ENCODE assay signal across 8 cellular contexts in genomic region chr2:74199871-74200305, GRCh38. TPM values are rescaled to one million over a fixed set of nuclear protein-coding genes. Genes with fewer than 3 reads are reported as not detected.
DNase-seq lines count a peak whose midpoint lies in the region; ATAC-seq and TF ChIP-seq lines count a peak whose summit lies in the region.

No MANE protein-coding gene starts in this region.

- H3K56ac ChIP-seq in mesendoderm (ENCODE audit: low read length): peak overlapping the region; percentile 93

- no peaks in the 10 kb centered on the region for H3K9me3 Mint-ChIP-seq in CD4-positive, CD25-positive, alpha-beta regulatory T cell

- peak overlapping the region; percentile 93 to 98 (median 95) for H3K27ac Mint-ChIP-seq in CD4-positive, CD25-positive, alpha-beta regulatory T cell

- H3K23ac ChIP-seq in mesendoderm (ENCODE audit: low read length): no peak overlapping the region

- no peak for DNase-seq in CD4-positive, CD25-positive, alpha-beta regulatory T cell
- DNase-seq in astrocyte of the cerebellum (ENCODE audit: low read depth) (no peak), mesendoderm (no peak), body of pancreas (no peak), C1 segment of cervical spinal cord (lab: John Stamatoyannopoulos, UW) (no peak), middle frontal gyrus (ENCODE audit: extremely low spot score, low spot score) (no peak)

- peaks cover 52% of the 10 kb centered on the region for H4K20me1 ChIP-seq in Loucy (ENCODE audit: insufficient read depth, low read length, poor library complexity, severe bottlenecking)

- no peaks in the 10 kb centered on the region for H3K9me2 ChIP-seq in Loucy (replicated peaks; ENCODE audit: low read depth, low read length)

- H3K36me3 Mint-ChIP-seq in CD4-positive, CD25-positive, alpha-beta regulatory T cell: peaks cover 8% of the 10 kb centered on the region

- peaks cover 28 to 56% (median 43%) of the 10 kb centered on the region in 4 donors for H3K4me1 Mint-ChIP-seq in CD4-positive, CD25-positive, alpha-beta regulatory T cell

- no peak overlapping the region for H3K18ac ChIP-seq in mesendoderm (ENCODE audit: low read length)

- no peak overlapping the region for H2BK5ac ChIP-seq in mesendoderm (ENCODE audit: low read length)

- no peaks in the 10 kb centered on the region for H3F3A ChIP-seq in Loucy (ENCODE audit: low read depth)

- H4K5ac ChIP-seq in mesendoderm (ENCODE audit: low read length): no peak overlapping the region

- H3K4me3 ChIP-seq in CD4-positive, CD25-positive, alpha-beta regulatory T cell (ENCODE audit: low read depth, low read length): peak overlapping the region; percentile 93
- H3K4me3 ChIP-seq in Loucy (ENCODE audit: low read length, poor library complexity, severe bottlenecking): peak overlapping the region; percentile 90
- peak overlapping the region; percentile 81 for H3K4me3 ChIP-seq in astrocyte of the cerebellum (ENCODE audit: low read depth, low read length)
- peak overlapping the region; percentile 79 for H3K4me3 ChIP-seq in mesendoderm (ENCODE audit: low read length)
- no peak overlapping the region for H3K4me3 ChIP-seq in body of pancreas

- no peak overlapping the region for H3K4ac ChIP-seq in mesendoderm (ENCODE audit: low read depth, low read length)

- peak overlapping the region; percentile 99 for H3K9ac ChIP-seq in Loucy (ENCODE audit: low read depth, low read length, poor library complexity, severe bottlenecking)
- H3K9ac ChIP-seq in mesendoderm (ENCODE audit: low read length): peak overlapping the region; percentile 100

- no peak overlapping the region for H2BK15ac ChIP-seq in mesendoderm (replicated peaks; ENCODE audit: low read depth)

- no CpG with 5 or more reads among the region's 8 CpGs for WGBS in mesendoderm (ENCODE audit: extremely low coverage, insufficient coverage, low lambda C conversion rate)
- 13 to 15% methylated on average over 7 to 8 of the region's 8 CpGs for WGBS in body of pancreas, 2 donors

- no peak overlapping the region for H4K8ac ChIP-seq in mesendoderm (ENCODE audit: low read depth, low read length)

- H3K4me1 ChIP-seq in CD4-positive, CD25-positive, alpha-beta regulatory T cell (ENCODE audit: control insufficient read depth, insufficient read depth, low read length, poor library complexity, severe bottlenecking): peaks cover 25% of the 10 kb centered on the region
- peaks cover 55% of the 10 kb centered on the region for H3K4me1 ChIP-seq in Loucy (ENCODE audit: insufficient read depth, low read length, poor library complexity, severe bottlenecking)
- peaks cover 8% of the 10 kb centered on the region for H3K4me1 ChIP-seq in mesendoderm (ENCODE audit: control insufficient read depth, low read depth, low read length)
- peaks cover 33% of the 10 kb centered on the region for H3K4me1 ChIP-seq in body of pancreas

- ATAC-seq in CD4-positive, CD25-positive, alpha-beta regulatory T cell (ENCODE audit: low read depth in 2 of 2): no peak
- ATAC-seq in body of pancreas (no peak), GM19463 (IDR thresholded peaks at IDR 0.05; ENCODE audit: unreplicated experiment) (no peak)

- no peaks in the 10 kb centered on the region for H3K9me3 ChIP-seq in CD4-positive, CD25-positive, alpha-beta regulatory T cell (ENCODE audit: control insufficient read depth in 2 of 2, low read length in 2 of 2)
- H3K9me3 ChIP-seq in Loucy (ENCODE audit: insufficient read depth, low read depth, low read length) (no peaks in the 10 kb centered on the region), body of pancreas (no peaks in the 10 kb centered on the region)

- peak overlapping the region; percentile 94 for H3K4me2 ChIP-seq in Loucy (ENCODE audit: low read depth, low read length, poor library complexity, severe bottlenecking)
- H3K4me2 ChIP-seq in mesendoderm (ENCODE audit: low read length): peak overlapping the region; percentile 92

- peak overlapping the region; percentile 88 to 98 (median 97) for H3K4me3 Mint-ChIP-seq in CD4-positive, CD25-positive, alpha-beta regulatory T cell

- H3K27me3 ChIP-seq in CD4-positive, CD25-positive, alpha-beta regulatory T cell (ENCODE audit: control insufficient read depth, insufficient read depth, low read length): no peaks in the 10 kb centered on the region
- H3K27me3 ChIP-seq in Loucy (ENCODE audit: insufficient read depth, low read length, poor library complexity, severe bottlenecking) (no peaks in the 10 kb centered on the region), mesendoderm (ENCODE audit: insufficient read depth, low read length, poor library complexity) (no peaks in the 10 kb centered on the region), body of pancreas (no peaks in the 10 kb centered on the region)

- H3K79me2 ChIP-seq in Loucy (ENCODE audit: insufficient read depth, low read length): peaks cover 59% of the 10 kb centered on the region
- H3K79me2 ChIP-seq in mesendoderm (ENCODE audit: control insufficient read depth, insufficient read depth, low read length): peaks cover 59% of the 10 kb centered on the region

- in situ Hi-C loops in astrocyte of the cerebellum (cut with HindIII; ENCODE audit: low sequenced_read_pairs): no loop called here

- peak overlapping the region; percentile 90 for H3K27ac ChIP-seq in CD4-positive, CD25-positive, alpha-beta regulatory T cell (ENCODE audit: insufficient read depth, low read length, poor library complexity, severe bottlenecking)
- H3K27ac ChIP-seq in mesendoderm (ENCODE audit: low read depth, low read length) (no peak overlapping the region), body of pancreas (peak overlapping the region in 2 of 4 donors; percentile 94)

- no peak overlapping the region for H2AK5ac ChIP-seq in mesendoderm (ENCODE audit: low read length)

- TF ChIP-seq POLR2A in body of pancreas (IDR thresholded peaks at IDR 0.05): no peak

- no peak overlapping the region for H2BK120ac ChIP-seq in mesendoderm (ENCODE audit: low read depth, low read length)

- H3K27me3 Mint-ChIP-seq in CD4-positive, CD25-positive, alpha-beta regulatory T cell: peaks cover 1% of the 10 kb centered on the region

- no peak for TF ChIP-seq CTCF in Loucy (conservative IDR thresholded peaks at IDR 0.05; ENCODE audit: low read length)
- TF ChIP-seq CTCF in astrocyte of the cerebellum (IDR thresholded peaks at IDR 0.05; ENCODE audit: low read depth, low read length, missing control alignments): no peak
- TF ChIP-seq CTCF in body of pancreas (IDR thresholded peaks at IDR 0.05): no peak

- H3K79me1 ChIP-seq in mesendoderm (ENCODE audit: low read length): no peaks in the 10 kb centered on the region

- no peaks in the 10 kb centered on the region for H3K36me3 ChIP-seq in CD4-positive, CD25-positive, alpha-beta regulatory T cell (ENCODE audit: control insufficient read depth, insufficient read depth, low read length)
- H3K36me3 ChIP-seq in Loucy (ENCODE audit: insufficient read depth, low read length) (no peaks in the 10 kb centered on the region), mesendoderm (ENCODE audit: control insufficient read depth, insufficient read depth, low read length) (no peaks in the 10 kb centered on the region), body of pancreas (replicated peaks in 1 of 2; ENCODE audit: insufficient read depth in 1 of 2, low read depth in 2 of 2) (no peaks in the 10 kb centered on the region)

- H2AFZ ChIP-seq in Loucy (ENCODE audit: low read length): no peak overlapping the region

- intact Hi-C loops in body of pancreas (cut with DNase I): no loop called here

RNA-seq across cellular contexts. Expression of gene MTHFD2, which starts 1.5 kb away (rescaled TPM):
- total RNA-seq in CD4-positive, CD25-positive, alpha-beta regulatory T cell: 48.1 TPM
- polyA plus RNA-seq in CD4-positive, CD25-positive, alpha-beta regulatory T cell: 10 to 100 TPM; 18.5 to 36.6 (median 26.5) TPM
- 188 TPM for polyA plus RNA-seq in mesendoderm (2013, experiment 1 of 2)
- polyA plus RNA-seq in mesendoderm (2013, experiment 2 of 2): 198 TPM
- 10 to 100 TPM; 15.8 to 25.7 TPM for total RNA-seq in body of pancreas

RNA-seq across cellular contexts. Expression of gene MOB1A, which starts 21.2 kb away (rescaled TPM):
- total RNA-seq in CD4-positive, CD25-positive, alpha-beta regulatory T cell: 161 TPM
- polyA plus RNA-seq in CD4-positive, CD25-positive, alpha-beta regulatory T cell: 100 to 1,000 TPM; 152 to 209 (median 166) TPM
- polyA plus RNA-seq in mesendoderm (2013, experiment 1 of 2): 38.0 TPM
- 39.7 TPM for polyA plus RNA-seq in mesendoderm (2013, experiment 2 of 2)
- total RNA-seq in body of pancreas: 10 to 100 TPM; 26.7 to 37.9 TPM

RNA-seq across cellular contexts. Expression of gene BOLA3, which starts 52.2 kb away (rescaled TPM):
- total RNA-seq in CD4-positive, CD25-positive, alpha-beta regulatory T cell: 12.1 TPM
- polyA plus RNA-seq in CD4-positive, CD25-positive, alpha-beta regulatory T cell: 10 to 100 TPM; 60.4 to 76.4 (median 67.3) TPM
- 124 TPM for polyA plus RNA-seq in mesendoderm (2013, experiment 1 of 2)
- 123 TPM for polyA plus RNA-seq in mesendoderm (2013, experiment 2 of 2)
- 10 to 100 TPM; 17.1 to 41.5 TPM for total RNA-seq in body of pancreas

Comparison
In these comparisons a context has a peak if more than half of its experiments do, and no peak if none do; other contexts are left out.
1. H3K4me3 ChIP-seq: peak in CD4-positive, CD25-positive, alpha-beta regulatory T cell (single experiment), Loucy (single experiment), astrocyte of the cerebellum (single experiment) and mesendoderm (single experiment); none in body of pancreas (0 of 2).